Comparison of ENCODE assay signal across 8 cellular contexts in the genomic region with DNA sequence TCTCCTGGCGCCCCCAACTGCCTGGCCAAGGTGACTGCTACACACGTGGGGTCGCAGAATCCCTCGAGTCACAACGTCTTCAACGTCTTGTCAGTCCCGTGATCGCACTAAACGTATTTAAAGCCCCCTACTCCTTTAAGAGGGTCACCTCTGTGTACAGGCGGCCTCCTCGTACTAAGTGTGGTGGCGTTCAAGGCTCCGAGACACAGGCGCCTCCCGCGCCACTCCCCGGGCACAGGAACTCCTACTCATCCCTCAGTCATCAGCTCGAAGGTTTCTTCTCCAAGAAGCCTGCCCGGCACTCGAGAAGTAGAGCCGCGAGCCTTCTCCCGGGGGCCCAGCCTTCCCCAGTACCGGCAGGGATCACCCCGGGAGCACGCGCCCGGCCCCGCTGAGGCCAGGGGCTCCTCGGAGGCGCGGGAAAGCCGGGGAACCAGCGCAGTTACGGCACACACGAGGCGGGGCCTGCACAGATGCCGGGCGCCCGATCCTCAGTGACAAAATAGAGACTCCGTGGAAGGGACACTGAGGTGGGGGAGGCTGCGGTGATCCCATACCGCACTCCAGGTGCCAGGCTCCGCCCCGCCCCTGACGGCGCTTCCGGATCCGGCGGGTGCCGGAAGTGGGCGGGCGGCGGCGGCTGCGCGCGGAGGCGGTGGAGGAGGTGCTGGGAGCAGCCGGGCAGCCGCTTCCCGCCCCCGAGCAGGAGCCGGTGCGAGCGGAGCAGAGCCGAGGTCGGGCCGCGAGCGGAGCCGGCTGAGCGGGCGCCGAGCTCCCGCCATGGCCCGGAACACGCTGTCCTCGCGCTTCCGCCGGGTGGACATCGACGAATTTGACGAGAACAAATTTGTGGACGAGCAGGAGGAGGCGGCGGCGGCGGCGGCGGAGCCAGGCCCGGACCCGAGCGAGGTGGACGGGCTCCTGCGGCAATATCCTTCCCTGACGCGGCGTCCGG. TPM values are rescaled to one million over a fixed set of nuclear protein-coding genes. Genes with fewer than 3 reads are reported as not detected.
DNase-seq lines count a peak whose midpoint lies in the region; ATAC-seq lines count a peak whose summit lies in the region.

No MANE protein-coding gene starts in this region.

- ATAC-seq in GM19438 (IDR thresholded peaks at IDR 0.05; ENCODE audit: low read depth, unreplicated experiment) (peak; percentile 52), HG03565 (IDR thresholded peaks at IDR 0.05; ENCODE audit: unreplicated experiment) (peak; percentile 55)

- peak overlapping the region; percentile 93 for H3K27ac ChIP-seq in mesodermal cell (ENCODE audit: low read depth, low read length, severe bottlenecking)

- peaks cover 5% of the 10 kb centered on the region for H3K4me1 ChIP-seq in endocrine pancreas (ENCODE audit: control insufficient read depth, insufficient read depth, low read length)
- H3K4me1 ChIP-seq in mesodermal cell (ENCODE audit: control insufficient read depth, insufficient read depth, low read length, poor library complexity, severe bottlenecking): peaks cover 11% of the 10 kb centered on the region

- H3K9me3 ChIP-seq in endocrine pancreas (ENCODE audit: control insufficient read depth, low read length): no peaks in the 10 kb centered on the region
- no peaks in the 10 kb centered on the region for H3K9me3 ChIP-seq in mesodermal cell (ENCODE audit: control insufficient read depth, low read length)

- DNase-seq in COLO668 (lab: John Stamatoyannopoulos, UW; ENCODE audit: unreplicated experiment) (peak; percentile 93), NOMO-1 treated with dmso at 0.1 percent for 144 hours (lab: John Stamatoyannopoulos, UW; ENCODE audit: unreplicated experiment) (peak; percentile 80)
- DNase-seq in activated CD8-positive, alpha-beta memory T cell treated with anti-CD3 and anti-CD28 coated beads, Interleukin-2, amount 50 U/mL, for 24 hours (ENCODE audit: extremely low read depth): peak; percentile 78
- DNase-seq in stimulated activated CD8-positive, alpha-beta memory T cell treated with anti-CD3 and anti-CD28 coated beads, Interleukin-15, amount 100 ng/mL, for 24 hours (ENCODE audit: low read depth): peak; percentile 92

- H3K4me3 ChIP-seq in endocrine pancreas (ENCODE audit: control insufficient read depth, insufficient read depth, low read length): peak overlapping the region; percentile 74
- H3K4me3 ChIP-seq in mesodermal cell (ENCODE audit: extremely low read depth, insufficient read depth, low read length, poor library complexity, severe bottlenecking): peak overlapping the region; percentile 93

- H3K9ac ChIP-seq in endocrine pancreas (ENCODE audit: control insufficient read depth, insufficient read depth, low read length): peak overlapping the region; percentile 98

- 0% methylated on average over 71 to 79 of the region's 101 CpGs for WGBS in mesodermal cell (ENCODE audit: insufficient coverage in 2 of 2), 2 experiments

- H3K27me3 ChIP-seq in endocrine pancreas (ENCODE audit: control insufficient read depth, insufficient read depth, low read length): no peaks in the 10 kb centered on the region

- no peaks in the 10 kb centered on the region for H3K36me3 ChIP-seq in endocrine pancreas (ENCODE audit: control insufficient read depth, insufficient read depth, low read length)
- peaks cover 33% of the 10 kb centered on the region for H3K36me3 ChIP-seq in mesodermal cell (ENCODE audit: control insufficient read depth, insufficient read depth, low read length)

RNA-seq across cellular contexts. Expression of a gene that starts 6.9 kb away (rescaled TPM):
- 39.4 TPM for polyA plus RNA-seq in mesodermal cell (2013, experiment 1 of 2)
- polyA plus RNA-seq in mesodermal cell (2013, experiment 2 of 2): 36.0 TPM

RNA-seq across cellular contexts. Expression of a gene that starts 7.0 kb away (rescaled TPM):
- 2,117 TPM for polyA plus RNA-seq in mesodermal cell (2013, experiment 1 of 2)
- polyA plus RNA-seq in mesodermal cell (2013, experiment 2 of 2): 1,972 TPM

RNA-seq across cellular contexts. Expression of a gene that starts 15.5 kb away (rescaled TPM):
- not detected for polyA plus RNA-seq in mesodermal cell (2013, experiment 1 of 2)
- polyA plus RNA-seq in mesodermal cell (2013, experiment 2 of 2): not detected

Comparison
In these comparisons a context has a peak if more than half of its experiments do, and no peak if none do; other contexts are left out.
1. Peak in every context shown above with its lines: DNase-seq, ATAC-seq, H3K4me3 ChIP-seq and H3K27ac ChIP-seq.